23 cellular contexts compared by ENCODE assay signal in genomic region chr14:89096946-89097345, GRCh38.
"Had no signal": no experiment of that assay in that cellular context is flagged by ENCODE, and none has a peak within 500 bp of the region (broad histone marks: within the 10 kb centered on the region; RNA-seq: fewer than 3 reads in every experiment).

No MANE protein-coding gene starts in this region.

- ATAC-seq: naive thymus-derived CD8-positive, alpha-beta T cell; natural killer cell treated with Interleukin-12 subunit alpha and Interleukin-12 subunit beta and Interleukin-15 and Interleukin-18, amount 100 ng/mL, for 72 hours; psoas muscle; right cardiac atrium; stimulated activated effector memory CD8-positive, alpha-beta T cell treated with anti-CD3 and anti-CD28 coated beads, Interleukin-12 subunit alpha, Interleukin-12 subunit beta, amount 100 ng/mL, for 72 hours; stimulated activated naive B cell treated with anti-CD40 and anti-IgM and Interleukin-4, amounts not matched to agents 10 μg/mL and 1 μg/mL and 100 μg/mL, for 72 hours had no signal

- H3K4me3 Mint-ChIP-seq: naive thymus-derived CD8-positive, alpha-beta T cell; natural killer cell treated with Interleukin-12 subunit alpha and Interleukin-12 subunit beta and Interleukin-15 and Interleukin-18, amount 100 ng/mL, for 72 hours; nephron progenitor cell; neural crest cell; stimulated activated effector memory CD8-positive, alpha-beta T cell treated with anti-CD3 and anti-CD28 coated beads, Interleukin-12 subunit alpha, Interleukin-12 subunit beta, amount 100 ng/mL, for 72 hours; stimulated activated naive B cell treated with anti-CD40 and anti-IgM and Interleukin-4, amounts not matched to agents 10 μg/mL and 1 μg/mL and 100 μg/mL, for 72 hours; stimulated activated naive CD8-positive, alpha-beta T cell treated with anti-CD3 and anti-CD28 coated beads, Interleukin-15, Interleukin-2, amounts not matched to agents 100 ng/mL and 50 ng/mL, for 24 hours had no signal

- DNase-seq: naive thymus-derived CD8-positive, alpha-beta T cell; nephron progenitor cell; nucleus accumbens; ovary; psoas muscle; right cardiac atrium; right lobe of liver; sigmoid colon; small intestine; stimulated activated CD4-positive, alpha-beta T cell treated with anti-CD3 and anti-CD28 coated beads, Interleukin-15, amount 100 ng/mL, for 24 hours; stimulated activated CD4-positive, alpha-beta T cell treated with anti-CD3 and anti-CD28 coated beads, Interleukin-2, amount 100 ng/mL, for 24 hours; stimulated activated CD4-positive, alpha-beta T cell treated with anti-CD3 and anti-CD28 coated beads, Interleukin-2, amount 100 ng/mL, for 48 hours; stimulated activated CD4-positive, alpha-beta T cell treated with anti-CD3 and anti-CD28 coated beads, Interleukin-4, amount 100 ng/mL, for 24 hours; stimulated activated naive B cell treated with anti-CD40 and anti-IgM and Interleukin-4, amounts not matched to agents 10 μg/mL and 1 μg/mL and 100 μg/mL, for 72 hours; stimulated activated naive CD4-positive, alpha-beta T cell treated with Interleukin-2 at 50 U/mL for 16 hours; stomach; thyroid gland; trophoblast cell had no signal

- H3K36me3 Mint-ChIP-seq: stimulated activated effector memory CD8-positive, alpha-beta T cell treated with anti-CD3 and anti-CD28 coated beads, Interleukin-12 subunit alpha, Interleukin-12 subunit beta, amount 100 ng/mL, for 72 hours had no signal

- H3K4me1 Mint-ChIP-seq: naive thymus-derived CD8-positive, alpha-beta T cell; nephron progenitor cell; stimulated activated effector memory CD8-positive, alpha-beta T cell treated with anti-CD3 and anti-CD28 coated beads, Interleukin-12 subunit alpha, Interleukin-12 subunit beta, amount 100 ng/mL, for 72 hours; stimulated activated naive B cell treated with anti-CD40 and anti-IgM and Interleukin-4, amounts not matched to agents 10 μg/mL and 1 μg/mL and 100 μg/mL, for 72 hours had no signal

- H3K9me3 Mint-ChIP-seq: natural killer cell treated with Interleukin-12 subunit alpha and Interleukin-12 subunit beta and Interleukin-15 and Interleukin-18, amount 100 ng/mL, for 72 hours; stimulated activated effector memory CD8-positive, alpha-beta T cell treated with anti-CD3 and anti-CD28 coated beads, Interleukin-12 subunit alpha, Interleukin-12 subunit beta, amount 100 ng/mL, for 72 hours; stimulated activated naive CD8-positive, alpha-beta T cell treated with anti-CD3 and anti-CD28 coated beads, Interleukin-15, Interleukin-2, amounts not matched to agents 100 ng/mL and 50 ng/mL, for 24 hours had no signal

- H3K27ac Mint-ChIP-seq: naive thymus-derived CD8-positive, alpha-beta T cell; natural killer cell treated with Interleukin-12 subunit alpha and Interleukin-12 subunit beta and Interleukin-15 and Interleukin-18, amount 100 ng/mL, for 72 hours; progenitor cell of endocrine pancreas; stimulated activated effector memory CD8-positive, alpha-beta T cell treated with anti-CD3 and anti-CD28 coated beads, Interleukin-12 subunit alpha, Interleukin-12 subunit beta, amount 100 ng/mL, for 72 hours; stimulated activated naive B cell treated with anti-CD40 and anti-IgM and Interleukin-4, amounts not matched to agents 10 μg/mL and 1 μg/mL and 100 μg/mL, for 72 hours; stimulated activated naive CD8-positive, alpha-beta T cell treated with anti-CD3 and anti-CD28 coated beads, Interleukin-15, Interleukin-2, amounts not matched to agents 100 ng/mL and 50 ng/mL, for 24 hours had no signal
